ENCODE assay signal across 22 cellular contexts in the genomic region with DNA sequence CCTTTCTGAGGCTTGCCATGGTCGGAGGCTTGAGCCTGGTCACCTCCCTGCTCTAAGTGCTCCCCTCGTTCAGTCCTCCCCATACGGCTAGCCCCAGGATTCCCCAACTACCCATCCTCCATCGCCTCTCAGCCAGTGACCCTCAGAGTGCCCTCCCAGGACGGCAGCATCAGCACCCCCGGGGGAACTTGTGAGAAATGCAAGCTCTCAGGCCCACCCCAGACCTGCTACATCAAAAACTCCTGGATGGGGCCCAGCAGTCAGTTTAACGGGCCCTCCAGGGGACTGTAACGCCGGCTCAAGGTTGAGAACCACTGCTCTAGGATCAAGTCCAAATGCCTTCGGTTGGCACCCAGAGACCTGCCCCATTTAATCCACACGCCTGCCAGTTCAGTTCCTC. TPM values are rescaled to one million over a fixed set of nuclear protein-coding genes. Genes with fewer than 3 reads are reported as not detected.
A peak's percentile ranks its signal among the peaks of the same experiment; 100 is the strongest.
DNase-seq lines count a peak whose midpoint lies in the region; ATAC-seq, FAIRE-seq and TF ChIP-seq lines count a peak whose summit lies in the region.
"Had no signal": no experiment of that assay in that cellular context is flagged by ENCODE, and none has a peak within 500 bp of the region (broad histone marks: within the 10 kb centered on the region; RNA-seq: fewer than 3 reads in every experiment).

No MANE protein-coding gene starts in this region.

- CTCF ChIA-PET in CD8-positive, alpha-beta T cell (lab: Charles Lee) = interaction anchor here (1.2 to 8.0 kb wide), 3 partner anchors 14 to 406 kb away, joined by 4 to 139 read pairs (median 41); no protein-coding TSS in a partner anchor
- CTCF ChIA-PET in activated CD8-positive, alpha-beta T cell treated with anti-CD3 and anti-CD28 coated beads, Interleukin-2, amount 10 ng/mL, durations not matched to agents 7 days and 5 days (lab: Charles Lee) = interaction anchor here (8.3 kb wide), 1 partner anchor 14 kb away, joined by 148 read pairs; no protein-coding TSS in a partner anchor

- no peak for FAIRE-seq in kidney (lab: Jason Lieb, UNC)
- FAIRE-seq: GM19239 had no signal

- H3K27me3 Mint-ChIP-seq in CD8-positive, alpha-beta T cell (ENCODE audit: low read depth) = peaks cover 2% of the 10 kb centered on the region
- H3K27me3 Mint-ChIP-seq in activated CD8-positive, alpha-beta T cell treated with anti-CD3 and anti-CD28 coated beads, Interleukin-2, amount 10 ng/mL, durations not matched to agents 7 days and 5 days (ENCODE audit: low read depth) = peaks cover 6% of the 10 kb centered on the region
- H3K27me3 Mint-ChIP-seq: activated T-helper 17 cell treated with anti-CD3 and anti-CD28 coated beads, Interleukin-2, amount 50 U/mL, for 72 hours had no signal

- H3K9me3 Mint-ChIP-seq in CD8-positive, alpha-beta T cell = no peaks in the 10 kb centered on the region
- H3K9me3 Mint-ChIP-seq in activated CD8-positive, alpha-beta T cell treated with anti-CD3 and anti-CD28 coated beads, Interleukin-2, amount 10 ng/mL, durations not matched to agents 7 days and 5 days (ENCODE audit: insufficient read depth) = no peaks in the 10 kb centered on the region
- H3K9me3 Mint-ChIP-seq: activated T-helper 17 cell treated with anti-CD3 and anti-CD28 coated beads, Interleukin-2, amount 50 U/mL, for 72 hours had no signal

- no peaks in the 10 kb centered on the region for H3K36me3 Mint-ChIP-seq in CD8-positive, alpha-beta T cell
- no peaks in the 10 kb centered on the region for H3K36me3 Mint-ChIP-seq in activated CD8-positive, alpha-beta T cell treated with anti-CD3 and anti-CD28 coated beads, Interleukin-2, amount 10 ng/mL, durations not matched to agents 7 days and 5 days (ENCODE audit: low read depth)

- peaks cover 79% of the 10 kb centered on the region for H3K4me1 Mint-ChIP-seq in CD8-positive, alpha-beta T cell (ENCODE audit: low read depth)
- peaks cover 78% of the 10 kb centered on the region for H3K4me1 Mint-ChIP-seq in activated CD8-positive, alpha-beta T cell treated with anti-CD3 and anti-CD28 coated beads, Interleukin-2, amount 10 ng/mL, durations not matched to agents 7 days and 5 days (ENCODE audit: low read depth)

- no peak overlapping the region for H3K27ac Mint-ChIP-seq in CD8-positive, alpha-beta T cell
- peak overlapping the region; percentile 69 for H3K27ac Mint-ChIP-seq in activated CD8-positive, alpha-beta T cell treated with anti-CD3 and anti-CD28 coated beads, Interleukin-2, amount 10 ng/mL, durations not matched to agents 7 days and 5 days
- H3K27ac Mint-ChIP-seq: activated T-helper 17 cell treated with anti-CD3 and anti-CD28 coated beads, Interleukin-2, amount 50 U/mL, for 72 hours had no signal

- H3K27ac ChIP-seq in CD8-positive, alpha-beta T cell (ENCODE audit: low read depth, low read length) = no peak overlapping the region
- H3K27ac ChIP-seq in kidney (ENCODE audit: low read depth in 2 of 2, low read length in 2 of 2) = no peak overlapping the region
- H3K27ac ChIP-seq: heart right ventricle, HL-60, ovary, uterus had no signal

- H3K36me3 ChIP-seq in CD8-positive, alpha-beta T cell (ENCODE audit: insufficient read depth, low read length) = no peaks in the 10 kb centered on the region
- no peaks in the 10 kb centered on the region for H3K36me3 ChIP-seq in kidney (ENCODE audit: control insufficient read depth in 1 of 2, insufficient read depth in 2 of 2, low read length in 2 of 2)
- H3K36me3 ChIP-seq: heart right ventricle, ovary, uterus had no signal

- POLR2A ChIA-PET in CD8-positive, alpha-beta T cell (lab: Charles Lee) = no interaction called here
- POLR2A ChIA-PET in activated CD8-positive, alpha-beta T cell treated with anti-CD3 and anti-CD28 coated beads, Interleukin-2, amount 10 ng/mL, durations not matched to agents 7 days and 5 days (lab: Charles Lee) = no interaction called here

- peaks cover 63% of the 10 kb centered on the region for H3K4me1 ChIP-seq in CD8-positive, alpha-beta T cell (ENCODE audit: insufficient read depth, low read length)
- H3K4me1 ChIP-seq in kidney (ENCODE audit: control insufficient read depth in 1 of 2, insufficient read depth in 1 of 2, low read depth in 1 of 2, low read length in 2 of 2) = peaks cover 0 to 2% of the 10 kb centered on the region in 2 donors
- H3K4me1 ChIP-seq: uterus had no signal

- intact Hi-C loops in CD8-positive, alpha-beta T cell (cut with DNase I, micrococcal nuclease) = loop anchor here (1.0 to 10.0 kb wide), 4 partner anchors 19 to 1060 kb away; no protein-coding TSS in a partner anchor
- intact Hi-C loops in kidney (cut with DNase I) (loop anchor here (10.0 kb wide), 1 partner anchor 400 kb away; no protein-coding TSS in a partner anchor), cardiac septum (cut with DNase I) (no loop called here)

- H3K4me3 Mint-ChIP-seq in CD8-positive, alpha-beta T cell = peak overlapping the region; percentile 27
- peak overlapping the region; percentile 23 for H3K4me3 Mint-ChIP-seq in activated CD8-positive, alpha-beta T cell treated with anti-CD3 and anti-CD28 coated beads, Interleukin-2, amount 10 ng/mL, durations not matched to agents 7 days and 5 days
- H3K4me3 Mint-ChIP-seq: activated T-helper 17 cell treated with anti-CD3 and anti-CD28 coated beads, Interleukin-2, amount 50 U/mL, for 72 hours had no signal

- no peaks in the 10 kb centered on the region for H3K27me3 ChIP-seq in CD8-positive, alpha-beta T cell (ENCODE audit: insufficient read depth, low read length)
- H3K27me3 ChIP-seq: ovary, uterus had no signal

- no peak for TF ChIP-seq CTCF in CD8-positive, alpha-beta T cell (IDR thresholded peaks at IDR 0.05)
- 0 out of 3 replicates have a peak, but pooled peaks have one; percentile 7 for TF ChIP-seq CTCF in GM12872 (IDR thresholded peaks at IDR 0.05; ENCODE audit: insufficient read depth, low read depth, low read length)
- no peak for TF ChIP-seq CTCF in kidney (IDR thresholded peaks at IDR 0.05; ENCODE audit: borderline replicate concordance, extremely low read depth, insufficient read depth)

- ATAC-seq in CD8-positive, alpha-beta T cell = no peak
- ATAC-seq in activated CD8-positive, alpha-beta T cell treated with anti-CD3 and anti-CD28 coated beads, Interleukin-2, amount 10 ng/mL, durations not matched to agents 7 days and 5 days = no peak
- ATAC-seq: activated T-helper 17 cell treated with anti-CD3 and anti-CD28 coated beads, Interleukin-2, amount 50 U/mL, for 72 hours; naive thymus-derived CD4-positive, alpha-beta T cell had no signal

- no peak overlapping the region for H3K4me3 ChIP-seq in CD8-positive, alpha-beta T cell (ENCODE audit: low read depth, low read length)
- H3K4me3 ChIP-seq in kidney (ENCODE audit: low read length in 2 of 2) = no peak overlapping the region
- H3K4me3 ChIP-seq: heart right ventricle, ovary, smooth muscle cell, uterus had no signal

- H3K9me3 ChIP-seq in CD8-positive, alpha-beta T cell (ENCODE audit: low read length) = no peaks in the 10 kb centered on the region
- H3K9me3 ChIP-seq in kidney (ENCODE audit: control insufficient read depth in 1 of 2, low read length in 2 of 2) = no peaks in the 10 kb centered on the region
- H3K9me3 ChIP-seq: heart right ventricle, ovary, uterus had no signal

- no peak for DNase-seq in CD8-positive, alpha-beta T cell
- DNase-seq in activated CD8-positive, alpha-beta T cell treated with anti-CD3 and anti-CD28 coated beads, Interleukin-2, amount 10 ng/mL, durations not matched to agents 7 days and 5 days = no peak
- DNase-seq in kidney (peak; percentile 56), SIG-M5 (lab: John Stamatoyannopoulos, UW) (no peak), middle frontal gyrus (ENCODE audit: extremely low spot score, low spot score) (no peak), cardiac septum (ENCODE audit: low spot score) (no peak)
- DNase-seq: activated CD4-positive, alpha-beta T cell treated with anti-CD3 and anti-CD28 coated beads for 48 hours; C1 segment of cervical spinal cord; erythroblast; foreskin fibroblast; heart right ventricle; mesenchymal stem cell; naive thymus-derived CD4-positive, alpha-beta T cell; NCI-H187; ovary; stimulated activated CD4-positive, alpha-beta T cell treated with anti-CD3 and anti-CD28 coated beads, Interleukin-2, amount 100 ng/mL, for 24 hours; uterus had no signal

- no peak overlapping the region for H3K9ac ChIP-seq in kidney (ENCODE audit: low read length in 2 of 2)

RNA-seq across cellular contexts. Expression of gene ADAMTS17, which starts 6.9 kb away (rescaled TPM):
- 10 to 100 TPM; 15.3 to 18.0 TPM for total RNA-seq in CD8-positive, alpha-beta T cell
- total RNA-seq in activated CD8-positive, alpha-beta T cell treated with anti-CD3 and anti-CD28 coated beads, Interleukin-2, amount 10 ng/mL, durations not matched to agents 7 days and 5 days = 1 to 10 TPM; 5.1 to 6.0 TPM
- 2.2 TPM for total RNA-seq in kidney
- 1.7 TPM for polyA plus RNA-seq in kidney (ENCODE audit: insufficient read depth, low read depth, low replicate concordance)
- total RNA-seq in cardiac septum = 0.67 TPM
